ENCODE assay signal across 20 cellular contexts in genomic region chr11:124152770-124153407, GRCh38. TPM values are rescaled to one million over a fixed set of nuclear protein-coding genes. Genes with fewer than 3 reads are reported as not detected.
"Had no signal": no experiment of that assay in that cellular context is flagged by ENCODE, and none has a peak within 500 bp of the region (broad histone marks: within the 10 kb centered on the region; RNA-seq: fewer than 3 reads in every experiment).

No MANE protein-coding gene starts in this region.

- H3K27ac Mint-ChIP-seq: activated naive CD8-positive, alpha-beta T cell treated with anti-CD3 and anti-CD28 coated beads, Interleukin-2, amount 10 ng/mL, durations not matched to agents 7 days and 5 days; dendritic cell treated with granulocyte-macrophage colony-stimulating factor and Interleukin-4, amounts not matched to agents 40 ng/mL and 50 ng/mL, for 4 days; effector memory CD8-positive, alpha-beta T cell; stimulated activated memory B cell treated with anti-CD40 and anti-IgM and Interleukin-4, amounts not matched to agents 10 μg/mL and 1 μg/mL and 100 μg/mL, for 72 hours; T-cell had no signal

- DNase-seq: activated CD4-positive, alpha-beta T cell treated with anti-CD3 and anti-CD28 coated beads, Interleukin-2, amount 50 U/mL, for 1 hour; activated CD8-positive, alpha-beta memory T cell treated with anti-CD3 and anti-CD28 coated beads for 24 hours; activated naive CD8-positive, alpha-beta T cell treated with anti-CD3 and anti-CD28 coated beads, Interleukin-2, amount 10 ng/mL, durations not matched to agents 7 days and 5 days; effector memory CD8-positive, alpha-beta T cell; erythroblast; hypothalamus; kidney glomerular epithelial cell; mesendoderm; ovary; stimulated activated CD4-positive, alpha-beta T cell treated with anti-CD3 and anti-CD28 coated beads, Interleukin-12 subunit alpha, Interleukin-12 subunit beta, amount 100 ng/mL, for 4 hours; T-cell; T-helper 9 cell; thyroid gland had no signal

- H3K4me3 Mint-ChIP-seq: activated naive CD8-positive, alpha-beta T cell treated with anti-CD3 and anti-CD28 coated beads, Interleukin-2, amount 10 ng/mL, durations not matched to agents 7 days and 5 days; dendritic cell treated with granulocyte-macrophage colony-stimulating factor and Interleukin-4, amounts not matched to agents 40 ng/mL and 50 ng/mL, for 4 days; effector memory CD8-positive, alpha-beta T cell; stimulated activated memory B cell treated with anti-CD40 and anti-IgM and Interleukin-4, amounts not matched to agents 10 μg/mL and 1 μg/mL and 100 μg/mL, for 72 hours; T-cell had no signal

- H3K9me3 Mint-ChIP-seq: activated naive CD8-positive, alpha-beta T cell treated with anti-CD3 and anti-CD28 coated beads, Interleukin-2, amount 10 ng/mL, durations not matched to agents 7 days and 5 days; effector memory CD8-positive, alpha-beta T cell; T-cell had no signal

- H3K27me3 ChIP-seq: ovary, thyroid gland had no signal

- H3K36me3 ChIP-seq: ovary had no signal

- FAIRE-seq: urothelium cell line had no signal

- H3K27me3 Mint-ChIP-seq: effector memory CD8-positive, alpha-beta T cell; stimulated activated memory B cell treated with anti-CD40 and anti-IgM and Interleukin-4, amounts not matched to agents 10 μg/mL and 1 μg/mL and 100 μg/mL, for 72 hours had no signal

- H3K4me3 ChIP-seq: ovary, thyroid gland had no signal

- H3K36me3 Mint-ChIP-seq: activated naive CD8-positive, alpha-beta T cell treated with anti-CD3 and anti-CD28 coated beads, Interleukin-2, amount 10 ng/mL, durations not matched to agents 7 days and 5 days; stimulated activated memory B cell treated with anti-CD40 and anti-IgM and Interleukin-4, amounts not matched to agents 10 μg/mL and 1 μg/mL and 100 μg/mL, for 72 hours; T-cell had no signal

- ATAC-seq: activated CD4-positive, CD25-positive, alpha-beta regulatory T cell treated with anti-CD3 and anti-CD28 coated beads, Interleukin-2, amount 50 U/mL, for 24 hours; effector memory CD8-positive, alpha-beta T cell; stimulated activated memory B cell treated with anti-CD40 and anti-IgM and Interleukin-4, amounts not matched to agents 10 μg/mL and 1 μg/mL and 100 μg/mL, for 72 hours; T-cell had no signal

- H3K4me1 Mint-ChIP-seq: stimulated activated memory B cell treated with anti-CD40 and anti-IgM and Interleukin-4, amounts not matched to agents 10 μg/mL and 1 μg/mL and 100 μg/mL, for 72 hours; T-cell had no signal

- H3K9me3 ChIP-seq: ovary, thyroid gland had no signal

- H3K27ac ChIP-seq: ovary, thyroid gland had no signal

- H3K4me1 ChIP-seq: thyroid gland had no signal

RNA-seq across cellular contexts. Expression of gene OR10D3, which starts 30.3 kb away (rescaled TPM):
- total RNA-seq: activated naive CD8-positive, alpha-beta T cell treated with anti-CD3 and anti-CD28 coated beads, Interleukin-2, amount 10 ng/mL, durations not matched to agents 7 days and 5 days; cerebellum; glomerular endothelial cell; liver; ovary; T-cell; thyroid gland had no signal
- polyA plus RNA-seq: liver, ovary had no signal
